26 cellular contexts compared by ENCODE assay signal in the genomic region with DNA sequence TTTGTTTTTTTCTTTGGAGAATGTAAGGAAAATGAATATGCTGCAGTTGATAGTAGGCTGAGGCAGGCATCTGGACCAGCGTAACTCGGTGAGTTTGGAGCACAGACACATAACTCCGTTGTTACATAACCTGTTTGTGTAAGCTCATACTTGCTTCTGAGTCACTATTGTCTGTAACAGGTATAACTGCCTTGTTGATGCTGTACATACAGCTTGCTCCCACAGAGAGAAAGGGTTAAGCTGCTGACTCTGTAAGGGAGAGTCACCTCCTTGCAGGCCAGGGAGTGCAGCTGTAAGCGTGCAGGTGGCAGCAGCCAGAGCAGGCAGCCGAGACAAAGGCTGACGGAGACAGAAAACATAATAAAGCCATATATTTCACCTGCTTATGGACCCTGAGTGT. TPM values are rescaled to one million over a fixed set of nuclear protein-coding genes. Genes with fewer than 3 reads are reported as not detected.
"Had no signal": no experiment of that assay in that cellular context is flagged by ENCODE, and none has a peak within 500 bp of the region (broad histone marks: within the 10 kb centered on the region; RNA-seq: fewer than 3 reads in every experiment).

No MANE protein-coding gene starts in this region.

- H3K4me2 ChIP-seq: PC-9, SK-N-SH had no signal

- H3K27ac ChIP-seq: brain microvascular endothelial cell, PC-9, SJCRH30, VCaP had no signal

- H3K9ac ChIP-seq: SK-N-SH had no signal

- H3K4me1 ChIP-seq: SJCRH30 had no signal

- H3K9me3 ChIP-seq: SJCRH30, SK-N-SH had no signal

- H3K36me3 ChIP-seq: brain microvascular endothelial cell, SJCRH30 had no signal

- H2AFZ ChIP-seq: PC-9 had no signal

- H3K9me2 ChIP-seq: SK-N-SH had no signal

- ATAC-seq: activated T-cell treated with anti-CD3 and anti-CD28 coated beads, Interleukin-2, amount 50 U/mL, for 4 hours had no signal

- H3K4me3 ChIP-seq: PC-9, SJCRH30 had no signal

- DNase-seq: activated CD4-positive, alpha-beta memory T cell treated with anti-CD3 and anti-CD28 coated beads for 36 hours; activated CD4-positive, alpha-beta T cell treated with anti-CD3 and anti-CD28 coated beads, Interleukin-2, amount 10 ng/mL, durations not matched to agents 7 days and 5 days; activated CD4-positive, CD25-positive, alpha-beta regulatory T cell; activated CD8-positive, alpha-beta memory T cell treated with anti-CD3 and anti-CD28 coated beads for 24 hours; activated effector memory CD4-positive, alpha-beta T cell treated with anti-CD3 and anti-CD28 coated beads, Interleukin-2, amount 50 U/mL, for 16 hours; activated naive CD4-positive, alpha-beta T cell treated with Interleukin-2 at 50 U/mL for 16 hours; activated T-cell treated with anti-CD3 and anti-CD28 coated beads, Interleukin-2, amount 50 U/mL, for 4 hours; amygdala; brain microvascular endothelial cell; caudate nucleus; KG1; NCI-H1092; NCI-H1930; NCI-H2107; NCI-H345; NCI-H524; NCI-H774; SJCRH30; SK-N-SH; T-helper 1 cell had no signal

- H3K27me3 ChIP-seq: brain microvascular endothelial cell, SJCRH30 had no signal

RNA-seq across cellular contexts. Expression of a gene that starts 20.4 kb away (rescaled TPM):
- total RNA-seq: activated CD4-positive, alpha-beta memory T cell treated with anti-CD3 and anti-CD28 coated beads for 36 hours; activated CD4-positive, alpha-beta T cell treated with anti-CD3 and anti-CD28 coated beads, Interleukin-2, amount 10 ng/mL, durations not matched to agents 7 days and 5 days; activated T-cell treated with anti-CD3 and anti-CD28 coated beads, Interleukin-2, amount 50 U/mL, for 4 hours; LHCN-M2; M059J; PC-9; SJCRH30; T-helper 2 cell treated with Interferon-gamma antibody and Interleukin-4, amounts not matched to agents 100 ng/mL and 5 ng/mL, for 36 hours had no signal
- polyA plus RNA-seq: IgD-negative memory B cell, SK-N-SH had no signal
